19 cellular contexts compared by ENCODE assay signal in genomic region chr22:42944409-42944808, GRCh38.
"Had no signal": no experiment of that assay in that cellular context is flagged by ENCODE, and none has a peak within 500 bp of the region (broad histone marks: within the 10 kb centered on the region; RNA-seq: fewer than 3 reads in every experiment).

No MANE protein-coding gene starts in this region.

- DNase-seq: activated CD4-positive, alpha-beta memory T cell treated with anti-CD3 and anti-CD28 coated beads for 36 hours; activated CD8-positive, alpha-beta memory T cell treated with anti-CD3 and anti-CD28 coated beads, Interleukin-2, amount 10 ng/mL, durations not matched to agents 7 days and 5 days; activated naive CD4-positive, alpha-beta T cell treated with anti-CD3 and anti-CD28 coated beads, Interleukin-2, amount 10 ng/mL, durations not matched to agents 7 days and 5 days; activated T-cell treated with anti-CD3 and anti-CD28 coated beads, Interleukin-2, amount 50 U/mL, for 1 hour; cortex of kidney; effector CD8-positive, alpha-beta T cell; foreskin keratinocyte; head of caudate nucleus; naive thymus-derived CD8-positive, alpha-beta T cell; nucleus accumbens; sigmoid colon; spleen; uterus had no signal

- H3K9me3 Mint-ChIP-seq: activated CD4-positive, alpha-beta memory T cell treated with anti-CD3 and anti-CD28 coated beads for 36 hours; activated naive CD4-positive, alpha-beta T cell treated with anti-CD3 and anti-CD28 coated beads, Interleukin-2, amount 10 ng/mL, durations not matched to agents 7 days and 5 days; central memory CD8-positive, alpha-beta T cell; memory B cell; naive thymus-derived CD8-positive, alpha-beta T cell; stimulated activated naive CD8-positive, alpha-beta T cell treated with anti-CD3 and anti-CD28 coated beads, Interleukin-15, Interleukin-2, amounts not matched to agents 100 ng/mL and 50 ng/mL, for 24 hours had no signal

- ATAC-seq: foreskin keratinocyte; naive thymus-derived CD8-positive, alpha-beta T cell; SK-N-SH treated with all-trans-retinoic acid at 6 μM for 48 hours had no signal

- H3K27ac ChIP-seq: foreskin keratinocyte had no signal

- H3K4me3 ChIP-seq: sigmoid colon, spleen, uterus had no signal

- H3K27me3 Mint-ChIP-seq: activated CD4-positive, alpha-beta memory T cell treated with anti-CD3 and anti-CD28 coated beads for 36 hours; activated CD8-positive, alpha-beta memory T cell treated with anti-CD3 and anti-CD28 coated beads, Interleukin-2, amount 10 ng/mL, durations not matched to agents 7 days and 5 days; activated naive CD4-positive, alpha-beta T cell treated with anti-CD3 and anti-CD28 coated beads, Interleukin-2, amount 10 ng/mL, durations not matched to agents 7 days and 5 days; central memory CD8-positive, alpha-beta T cell; memory B cell; naive thymus-derived CD8-positive, alpha-beta T cell; progenitor cell of endocrine pancreas; stimulated activated naive CD8-positive, alpha-beta T cell treated with anti-CD3 and anti-CD28 coated beads, Interleukin-15, Interleukin-2, amounts not matched to agents 100 ng/mL and 50 ng/mL, for 24 hours had no signal

- FAIRE-seq: endothelial cell of umbilical vein had no signal

- H3K36me3 ChIP-seq: sigmoid colon, uterus had no signal

- H3K4me3 Mint-ChIP-seq: activated CD4-positive, alpha-beta memory T cell treated with anti-CD3 and anti-CD28 coated beads for 36 hours; activated CD8-positive, alpha-beta memory T cell treated with anti-CD3 and anti-CD28 coated beads, Interleukin-2, amount 10 ng/mL, durations not matched to agents 7 days and 5 days; activated naive CD4-positive, alpha-beta T cell treated with anti-CD3 and anti-CD28 coated beads, Interleukin-2, amount 10 ng/mL, durations not matched to agents 7 days and 5 days; central memory CD8-positive, alpha-beta T cell; memory B cell; naive thymus-derived CD8-positive, alpha-beta T cell; stimulated activated naive CD8-positive, alpha-beta T cell treated with anti-CD3 and anti-CD28 coated beads, Interleukin-15, Interleukin-2, amounts not matched to agents 100 ng/mL and 50 ng/mL, for 24 hours had no signal

- H3K27ac Mint-ChIP-seq: activated CD4-positive, alpha-beta memory T cell treated with anti-CD3 and anti-CD28 coated beads for 36 hours; activated CD8-positive, alpha-beta memory T cell treated with anti-CD3 and anti-CD28 coated beads, Interleukin-2, amount 10 ng/mL, durations not matched to agents 7 days and 5 days; activated naive CD4-positive, alpha-beta T cell treated with anti-CD3 and anti-CD28 coated beads, Interleukin-2, amount 10 ng/mL, durations not matched to agents 7 days and 5 days had no signal

- H3K27me3 ChIP-seq: foreskin keratinocyte, sigmoid colon, spleen, uterus had no signal

- H3K9me3 ChIP-seq: sigmoid colon, spleen, uterus had no signal
